14 cellular contexts compared by ENCODE assay signal in the genomic region with DNA sequence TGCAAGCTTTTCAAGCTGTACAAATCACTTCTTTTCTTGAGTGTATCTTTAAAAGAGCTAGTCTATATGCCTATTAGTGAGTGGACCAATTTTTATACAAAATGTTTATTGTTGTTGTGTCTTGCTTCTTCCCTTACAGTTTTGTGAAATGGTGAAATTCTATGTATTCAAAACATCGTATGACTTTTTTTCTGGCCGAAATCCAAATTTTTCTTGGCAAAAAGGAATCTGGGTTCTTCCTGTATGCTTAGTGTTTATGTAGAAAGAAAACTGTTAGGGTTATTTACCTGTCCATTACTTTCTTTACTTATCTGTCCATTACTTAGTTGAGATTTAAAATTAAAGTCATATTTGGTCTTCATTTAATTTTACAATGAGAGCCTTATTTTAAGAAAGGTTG.
DNase-seq lines count a peak whose midpoint lies in the region; ATAC-seq, FAIRE-seq and TF ChIP-seq lines count a peak whose summit lies in the region.
"Had no signal": no experiment of that assay in that cellular context is flagged by ENCODE, and none has a peak within 500 bp of the region (broad histone marks: within the 10 kb centered on the region; RNA-seq: fewer than 3 reads in every experiment).

No MANE protein-coding gene starts in this region.

- H3K9me3 ChIP-seq in pancreas, result no peaks in the 10 kb centered on the region

- 44 to 46% methylated on average over 2 of the region's 2 CpGs for WGBS in pancreas, 2 donors

- TF ChIP-seq CTCF in pancreas (IDR thresholded peaks at IDR 0.05), result no peak

- no peak overlapping the region for H3K27ac Mint-ChIP-seq in T-cell
- H3K27ac Mint-ChIP-seq: CD8-positive, alpha-beta memory T cell; H9 had no signal

- H3K4me1 Mint-ChIP-seq in T-cell, result no peaks in the 10 kb centered on the region
- H3K4me1 Mint-ChIP-seq: CD8-positive, alpha-beta memory T cell; H9 had no signal

- no peak overlapping the region for H3K27ac ChIP-seq in pancreas
- H3K27ac ChIP-seq: 22Rv1 had no signal

- POLR2A ChIA-PET in T-cell (lab: Charles Lee), result no interaction called here

- H3K4me3 ChIP-seq in pancreas, result no peak overlapping the region

- H3K36me3 ChIP-seq in pancreas, result no peaks in the 10 kb centered on the region

- intact Hi-C loops in pancreas (cut with DNase I), result no loop called here

- no peaks in the 10 kb centered on the region for H3K4me1 ChIP-seq in pancreas

- H3K27me3 ChIP-seq in pancreas, result no peaks in the 10 kb centered on the region

- no peaks in the 10 kb centered on the region for H3K27me3 Mint-ChIP-seq in T-cell
- H3K27me3 Mint-ChIP-seq: CD8-positive, alpha-beta memory T cell had no signal

- H3K4me3 Mint-ChIP-seq in T-cell, result no peak overlapping the region
- H3K4me3 Mint-ChIP-seq: CD8-positive, alpha-beta memory T cell; H9 had no signal

- DNase-seq in DMS 273 (lab: John Stamatoyannopoulos, UW; ENCODE audit: unreplicated experiment) (peak; percentile 11), DMS 273 treated with DMSO at 0.1 percent for 48 hours (lab: John Stamatoyannopoulos, UW) (no peak), dermis blood vessel endothelial cell (peak; percentile 17), foreskin melanocyte (peak; percentile 44), T-cell (no peak), pancreas (no peak)
- DNase-seq: CD8-positive, alpha-beta memory T cell; DMS79; GOT3; H9; IMR-90 had no signal

- no peak for FAIRE-seq in pancreas (lab: Jason Lieb, UNC)
- FAIRE-seq: GM12891 had no signal

- H3K9me3 Mint-ChIP-seq in T-cell, result no peaks in the 10 kb centered on the region
- H3K9me3 Mint-ChIP-seq: CD8-positive, alpha-beta memory T cell; H9 had no signal

- CTCF ChIA-PET in T-cell (lab: Charles Lee), result no interaction called here

- ATAC-seq in activated CD4-positive, CD25-positive, alpha-beta regulatory T cell treated with anti-CD3 and anti-CD28 coated beads, Interleukin-2, amount 50 U/mL, for 24 hours, result no peak
- no peak for ATAC-seq in T-cell (replicated peaks in 1 of 4)
- ATAC-seq in pancreas, result no peak

- peaks cover 8% of the 10 kb centered on the region for H3K36me3 Mint-ChIP-seq in T-cell

Comparison
In these comparisons a context has a peak if more than half of its experiments do, and no peak if none do; other contexts are left out.
1. DNase-seq: peak in DMS 273 (single experiment), dermis blood vessel endothelial cell (single experiment) and foreskin melanocyte (single experiment); none in DMS 273 treated with DMSO at 0.1 percent for 48 hours (single experiment), T-cell (0 of 34) and pancreas (0 of 6).